In genomic region chr2:21939961-21940360, GRCh38 we compare ENCODE assay signal across 24 cellular contexts.
DNase-seq lines count a peak whose midpoint lies in the region; ATAC-seq and TF ChIP-seq lines count a peak whose summit lies in the region.
"Had no signal": no experiment of that assay in that cellular context is flagged by ENCODE, and none has a peak within 500 bp of the region (broad histone marks: within the 10 kb centered on the region; RNA-seq: fewer than 3 reads in every experiment).

No MANE protein-coding gene starts in this region.

- 72% methylated on average over 2 of the region's 2 CpGs for WGBS in mesenchymal stem cell

- no peak overlapping the region for H3K4ac ChIP-seq in mesenchymal stem cell (ENCODE audit: low read depth in 1 of 2, low read length in 2 of 2)

- H3K27me3 ChIP-seq in left ventricle myocardium inferior (ENCODE audit: low read depth) (no peaks in the 10 kb centered on the region), mesenchymal stem cell (ENCODE audit: control insufficient read depth in 1 of 2, insufficient read depth in 1 of 2, low read length in 2 of 2) (no peaks in the 10 kb centered on the region), thoracic aorta (replicated peaks; ENCODE audit: insufficient read depth) (no peaks in the 10 kb centered on the region), H7 (ENCODE audit: control insufficient read depth, insufficient read depth, low read length) (no peaks in the 10 kb centered on the region), uterus (no peaks in the 10 kb centered on the region)

- H2AFZ ChIP-seq in mesenchymal stem cell (ENCODE audit: low read depth, low read length): no peak overlapping the region
- H2AFZ ChIP-seq: PC-9 had no signal

- H3K36me3 ChIP-seq in left ventricle myocardium inferior (no peaks in the 10 kb centered on the region), mesenchymal stem cell (ENCODE audit: control insufficient read depth in 1 of 2, insufficient read depth in 2 of 2, low read depth in 1 of 2, low read length in 2 of 2) (no peaks in the 10 kb centered on the region), thoracic aorta (no peaks in the 10 kb centered on the region), H7 (replicated peaks; ENCODE audit: control insufficient read depth, insufficient read depth, low read length) (no peaks in the 10 kb centered on the region), uterus (no peaks in the 10 kb centered on the region)

- H3K4me3 Mint-ChIP-seq in type B pancreatic cell: no peak overlapping the region
- H3K4me3 Mint-ChIP-seq: CD8-positive, alpha-beta memory T cell; H9; IgD-negative memory B cell had no signal

- H3K27me3 Mint-ChIP-seq in type B pancreatic cell: no peaks in the 10 kb centered on the region
- H3K27me3 Mint-ChIP-seq: CD8-positive, alpha-beta memory T cell; IgD-negative memory B cell had no signal

- ATAC-seq in Right ventricle myocardium inferior: peak; percentile 39
- ATAC-seq in thoracic aorta (ENCODE audit: insufficient number of reproducible peaks, low FRiP score, low read depth): peak; percentile 57

- H3K4me3 ChIP-seq in left ventricle myocardium inferior (no peak overlapping the region), mesenchymal stem cell (ENCODE audit: insufficient read depth in 1 of 2, low read depth in 1 of 2, low read length in 2 of 2) (no peak overlapping the region), thoracic aorta (no peak overlapping the region), H7 (ENCODE audit: insufficient read depth, low read depth, low read length) (no peak overlapping the region), uterus (no peak overlapping the region)
- H3K4me3 ChIP-seq: PC-9, SK-N-MC had no signal

- H3K27ac ChIP-seq in left ventricle myocardium inferior (replicated peaks): no peak overlapping the region
- H3K27ac ChIP-seq in mesenchymal stem cell (ENCODE audit: low read length, poor library complexity, severe bottlenecking): no peak overlapping the region
- no peak overlapping the region for H3K27ac ChIP-seq in thoracic aorta
- no peak overlapping the region for H3K27ac ChIP-seq in uterus
- H3K27ac ChIP-seq: C4-2B, HL-60, PC-9, SK-N-MC had no signal

- H3K36me3 Mint-ChIP-seq in type B pancreatic cell: no peaks in the 10 kb centered on the region
- H3K36me3 Mint-ChIP-seq: CD8-positive, alpha-beta memory T cell had no signal

- no peak overlapping the region for H2BK12ac ChIP-seq in mesenchymal stem cell (ENCODE audit: low read length in 2 of 2)

- no peak overlapping the region for H4K8ac ChIP-seq in mesenchymal stem cell (ENCODE audit: low read length)

- no peak overlapping the region for H2BK15ac ChIP-seq in mesenchymal stem cell (ENCODE audit: low read depth, poor library complexity, severe bottlenecking)

- TF ChIP-seq CTCF in left ventricle myocardium inferior (IDR thresholded peaks at IDR 0.05; ENCODE audit: borderline replicate concordance): no peak
- no peak for TF ChIP-seq CTCF in thoracic aorta (IDR thresholded peaks at IDR 0.05)
- TF ChIP-seq CTCF in type B pancreatic cell (conservative IDR thresholded peaks at IDR 0.05): no peak
- no peak for TF ChIP-seq CTCF in uterus (IDR thresholded peaks at IDR 0.05)

- H3K14ac ChIP-seq in mesenchymal stem cell (ENCODE audit: low read length in 2 of 2): no peak overlapping the region

- H3K23ac ChIP-seq in mesenchymal stem cell (ENCODE audit: low read length in 2 of 2): no peak overlapping the region

- no peak for DNase-seq in Right ventricle myocardium inferior (ENCODE audit: missing footprints)
- DNase-seq in left ventricle myocardium inferior: no peak
- peak; percentile 47 for DNase-seq in NCI-H226
- DNase-seq in mesenchymal stem cell: peak; percentile 3
- no peak for DNase-seq in thoracic aorta (ENCODE audit: low spot score)
- DNase-seq in type B pancreatic cell (ENCODE audit: extremely low spot score, unreplicated experiment): no peak
- no peak for DNase-seq in H7
- DNase-seq in uterus: no peak
- DNase-seq: 8988T; AML-193; CD8-positive, alpha-beta memory T cell; H9; NCI-H1436; NCI-H1930; NCI-H2227 treated with DMSO at 0.1 percent for 48 hours; NCI-H510A treated with DMSO at 0.1 percent for 48 hours; NCI-H748 treated with DMSO at 0.1 percent for 48 hours; PC-9; RPMI8226; SHP77 treated with DMSO at 0.1 percent for 48 hours had no signal

- H2BK5ac ChIP-seq in mesenchymal stem cell (ENCODE audit: low read depth, low read length, poor library complexity, severe bottlenecking): no peak overlapping the region

- H3K18ac ChIP-seq in mesenchymal stem cell (ENCODE audit: low read depth in 1 of 2, low read length in 2 of 2): no peak overlapping the region

- H3K27ac Mint-ChIP-seq in type B pancreatic cell: no peak overlapping the region
- H3K27ac Mint-ChIP-seq: CD8-positive, alpha-beta memory T cell; H9; IgD-negative memory B cell had no signal

- no peak overlapping the region for H3K4me2 ChIP-seq in mesenchymal stem cell (ENCODE audit: low read length, poor library complexity, severe bottlenecking)
- H3K4me2 ChIP-seq: PC-9 had no signal

- intact Hi-C loops in Right ventricle myocardium inferior (cut with DNase I): no loop called here
- intact Hi-C loops in left ventricle myocardium inferior (cut with micrococcal nuclease): no loop called here
- intact Hi-C loops in uterus (cut with DNase I; ENCODE audit: low total_unique reads): no loop called here

- TF ChIP-seq POLR2A in uterus (IDR thresholded peaks at IDR 0.05): no peak

- no peaks in the 10 kb centered on the region for H3K9me3 ChIP-seq in left ventricle myocardium inferior (replicated peaks)
- H3K9me3 ChIP-seq in mesenchymal stem cell (ENCODE audit: control insufficient read depth, low read length): no peaks in the 10 kb centered on the region
- no peaks in the 10 kb centered on the region for H3K9me3 ChIP-seq in thoracic aorta
- no peaks in the 10 kb centered on the region for H3K9me3 ChIP-seq in uterus

- H3K4me1 ChIP-seq in left ventricle myocardium inferior (no peaks in the 10 kb centered on the region), mesenchymal stem cell (ENCODE audit: control insufficient read depth, insufficient read depth, low read depth, low read length) (no peaks in the 10 kb centered on the region), thoracic aorta (ENCODE audit: control insufficient read depth in 1 of 2, low read depth in 2 of 2) (no peaks in the 10 kb centered on the region), uterus (no peaks in the 10 kb centered on the region)

- H2AK5ac ChIP-seq in mesenchymal stem cell (ENCODE audit: low read length, severe bottlenecking): no peak overlapping the region

- no peak overlapping the region for H4K91ac ChIP-seq in mesenchymal stem cell (ENCODE audit: low read length)

- no peaks in the 10 kb centered on the region for H3K9me3 Mint-ChIP-seq in type B pancreatic cell
- H3K9me3 Mint-ChIP-seq: H9 had no signal

- H2BK120ac ChIP-seq in mesenchymal stem cell (ENCODE audit: low read depth, low read length): no peak overlapping the region

- H3K9ac ChIP-seq in mesenchymal stem cell (ENCODE audit: low read length): no peak overlapping the region

- H3K4me1 Mint-ChIP-seq in type B pancreatic cell (ENCODE audit: unreplicated experiment): no peaks in the 10 kb centered on the region
- H3K4me1 Mint-ChIP-seq: CD8-positive, alpha-beta memory T cell; H9; IgD-negative memory B cell had no signal

- H3K79me1 ChIP-seq in mesenchymal stem cell (replicated peaks; ENCODE audit: low read length, poor library complexity, severe bottlenecking): no peaks in the 10 kb centered on the region

Comparison
In these comparisons a context has a peak if more than half of its experiments do, and no peak if none do; other contexts are left out.
1. DNase-seq: peak in NCI-H226 (single experiment) and mesenchymal stem cell (single experiment); none in Right ventricle myocardium inferior (single experiment), left ventricle myocardium inferior (single experiment), thoracic aorta (single experiment), type B pancreatic cell (single experiment), H7 (single experiment) and uterus (0 of 2).